ENCODE assay signal across 35 cellular contexts in the genomic region with DNA sequence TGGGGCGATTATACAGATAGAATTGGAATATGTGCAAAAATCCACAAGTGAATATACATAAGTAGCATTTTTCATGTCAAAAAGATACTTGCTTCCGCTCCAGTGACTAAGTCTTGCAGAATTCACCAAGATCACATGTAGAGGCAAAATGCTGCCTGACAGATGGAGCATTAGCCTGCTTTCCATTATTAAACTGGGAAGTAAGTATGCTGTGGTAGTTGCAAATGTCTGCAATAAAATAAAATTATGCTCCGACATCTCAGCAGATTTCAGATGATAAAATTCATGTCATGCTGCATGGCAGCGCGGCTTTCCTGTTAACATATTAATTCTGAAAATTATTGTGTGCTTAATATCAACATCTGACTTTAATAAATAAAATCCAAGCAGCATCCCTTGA.
"Had no signal": no experiment of that assay in that cellular context is flagged by ENCODE, and none has a peak within 500 bp of the region (broad histone marks: within the 10 kb centered on the region; RNA-seq: fewer than 3 reads in every experiment).

No MANE protein-coding gene starts in this region.

- H3K9me3 Mint-ChIP-seq: activated naive CD4-positive, alpha-beta T cell treated with anti-CD3 and anti-CD28 coated beads for 36 hours; activated T-helper 1 cell treated with anti-CD3 and anti-CD28 coated beads, Interleukin-12 subunit alpha, Interleukin-12 subunit beta, Interleukin-2, Interleukin-4 antibody, amounts not matched to agents 30 ng/mL and 10 ng/mL and 1 ng/mL, durations not matched to agents 14 hours and 24 hours and 36 hours; dendritic cell treated with granulocyte-macrophage colony-stimulating factor and Interleukin-4, amounts not matched to agents 40 ng/mL and 50 ng/mL, for 4 days; endodermal cell; nephron; stimulated activated memory B cell treated with anti-CD40 and anti-IgM and Interleukin-4, amounts not matched to agents 10 μg/mL and 1 μg/mL and 100 μg/mL, for 72 hours; T-helper 1 cell treated with Interleukin-12 subunit alpha and Interleukin-12 subunit beta and Interleukin-4 antibody, amounts not matched to agents 30 μg/mL and 1 μg/mL, for 36 hours had no signal

- H3K4me3 Mint-ChIP-seq: activated naive CD4-positive, alpha-beta T cell treated with anti-CD3 and anti-CD28 coated beads for 36 hours; activated naive CD8-positive, alpha-beta T cell treated with anti-CD3 and anti-CD28 coated beads for 36 hours; activated T-helper 1 cell treated with anti-CD3 and anti-CD28 coated beads, Interleukin-12 subunit alpha, Interleukin-12 subunit beta, Interleukin-2, Interleukin-4 antibody, amounts not matched to agents 30 ng/mL and 10 ng/mL and 1 ng/mL, durations not matched to agents 14 hours and 24 hours and 36 hours; dendritic cell treated with granulocyte-macrophage colony-stimulating factor and Interleukin-4, amounts not matched to agents 40 ng/mL and 50 ng/mL, for 4 days; endodermal cell; nephron; stimulated activated memory B cell treated with anti-CD40 and anti-IgM and Interleukin-4, amounts not matched to agents 10 μg/mL and 1 μg/mL and 100 μg/mL, for 72 hours; stimulated activated naive CD8-positive, alpha-beta T cell treated with anti-CD3 and anti-CD28 coated beads, Interleukin-15, amount 100 ng/mL, for 72 hours; T-helper 1 cell treated with Interleukin-12 subunit alpha and Interleukin-12 subunit beta and Interleukin-4 antibody, amounts not matched to agents 30 μg/mL and 1 μg/mL, for 36 hours had no signal

- H3K27me3 Mint-ChIP-seq: activated naive CD8-positive, alpha-beta T cell treated with anti-CD3 and anti-CD28 coated beads for 36 hours; dendritic cell treated with granulocyte-macrophage colony-stimulating factor and Interleukin-4, amounts not matched to agents 40 ng/mL and 50 ng/mL, for 4 days; stimulated activated memory B cell treated with anti-CD40 and anti-IgM and Interleukin-4, amounts not matched to agents 10 μg/mL and 1 μg/mL and 100 μg/mL, for 72 hours; stimulated activated naive CD8-positive, alpha-beta T cell treated with anti-CD3 and anti-CD28 coated beads, Interleukin-15, amount 100 ng/mL, for 72 hours had no signal

- H3K27ac ChIP-seq: adrenal gland, ascending aorta, left lung, lower lobe of right lung, neutrophil, ovary, sigmoid colon, tibial nerve, VCaP had no signal

- H3K27me3 ChIP-seq: adrenal gland, ascending aorta, left lung, neutrophil, ovary, sigmoid colon, tibial nerve had no signal

- H3K36me3 Mint-ChIP-seq: activated naive CD8-positive, alpha-beta T cell treated with anti-CD3 and anti-CD28 coated beads for 36 hours; stimulated activated memory B cell treated with anti-CD40 and anti-IgM and Interleukin-4, amounts not matched to agents 10 μg/mL and 1 μg/mL and 100 μg/mL, for 72 hours had no signal

- H3K4me1 Mint-ChIP-seq: activated naive CD8-positive, alpha-beta T cell treated with anti-CD3 and anti-CD28 coated beads for 36 hours; nephron; stimulated activated memory B cell treated with anti-CD40 and anti-IgM and Interleukin-4, amounts not matched to agents 10 μg/mL and 1 μg/mL and 100 μg/mL, for 72 hours; stimulated activated naive CD8-positive, alpha-beta T cell treated with anti-CD3 and anti-CD28 coated beads, Interleukin-15, amount 100 ng/mL, for 72 hours had no signal

- H3K4me3 ChIP-seq: adrenal gland, ascending aorta, left lung, lower lobe of right lung, mucosa of descending colon, ovary, sigmoid colon, tibial nerve had no signal

- H3K9me3 ChIP-seq: adrenal gland, ascending aorta, left lung, lower lobe of right lung, mucosa of descending colon, neutrophil, ovary, tibial nerve had no signal

- ATAC-seq: esophagus mucosa; left lung; lower lobe of right lung; mucosa of descending colon; stimulated activated memory B cell treated with anti-CD40 and anti-IgM and Interleukin-4, amounts not matched to agents 10 μg/mL and 1 μg/mL and 100 μg/mL, for 72 hours; stimulated activated naive CD8-positive, alpha-beta T cell treated with anti-CD3 and anti-CD28 coated beads, Interleukin-15, amount 100 ng/mL, for 72 hours had no signal

- H3K27ac Mint-ChIP-seq: activated naive CD4-positive, alpha-beta T cell treated with anti-CD3 and anti-CD28 coated beads for 36 hours; activated naive CD8-positive, alpha-beta T cell treated with anti-CD3 and anti-CD28 coated beads for 36 hours; activated T-helper 1 cell treated with anti-CD3 and anti-CD28 coated beads, Interleukin-12 subunit alpha, Interleukin-12 subunit beta, Interleukin-2, Interleukin-4 antibody, amounts not matched to agents 30 ng/mL and 10 ng/mL and 1 ng/mL, durations not matched to agents 14 hours and 24 hours and 36 hours; dendritic cell treated with granulocyte-macrophage colony-stimulating factor and Interleukin-4, amounts not matched to agents 40 ng/mL and 50 ng/mL, for 4 days; endodermal cell; nephron; progenitor cell of endocrine pancreas; stimulated activated memory B cell treated with anti-CD40 and anti-IgM and Interleukin-4, amounts not matched to agents 10 μg/mL and 1 μg/mL and 100 μg/mL, for 72 hours; T-helper 1 cell treated with Interleukin-12 subunit alpha and Interleukin-12 subunit beta and Interleukin-4 antibody, amounts not matched to agents 30 μg/mL and 1 μg/mL, for 36 hours had no signal

- H3K36me3 ChIP-seq: adrenal gland, ascending aorta, left lung, lower lobe of right lung, neutrophil, ovary, sigmoid colon, tibial nerve had no signal

- H3K4me1 ChIP-seq: adrenal gland, ascending aorta, left lung, lower lobe of right lung, sigmoid colon, tibial nerve had no signal

- DNase-seq: activated CD4-positive, alpha-beta T cell treated with anti-CD3 and anti-CD28 coated beads for 4 hours; activated CD4-positive, alpha-beta T cell treated with anti-CD3 and anti-CD28 coated beads, Interleukin-2, amount 50 U/mL, for 4 hours; activated CD8-positive, alpha-beta memory T cell treated with anti-CD3 and anti-CD28 coated beads, Interleukin-2, amount 50 U/mL, for 4 hours; activated effector memory CD4-positive, alpha-beta T cell treated with anti-CD3 and anti-CD28 coated beads, Interleukin-2, amount 50 U/mL, for 16 hours; activated naive CD4-positive, alpha-beta T cell treated with anti-CD3 and anti-CD28 coated beads for 36 hours; activated naive CD8-positive, alpha-beta T cell treated with anti-CD3 and anti-CD28 coated beads for 36 hours; activated T-cell treated with anti-CD3 and anti-CD28 coated beads, Interleukin-2, amount 50 U/mL, for 1 hour; adrenal gland; caudate nucleus; endodermal cell; foreskin melanocyte; left lung; lower lobe of right lung; mesendoderm; mucosa of descending colon; ovary; sigmoid colon; small intestine; stimulated activated CD4-positive, alpha-beta T cell treated with anti-CD3 and anti-CD28 coated beads, Interleukin-1b, Interleukin-23, amount 100 ng/mL, for 48 hours; stimulated activated CD4-positive, alpha-beta T cell treated with anti-CD3 and anti-CD28 coated beads, Interleukin-4, amount 100 ng/mL, for 4 hours; stimulated activated CD8-positive, alpha-beta memory T cell treated with anti-CD3 and anti-CD28 coated beads, Interleukin-4, amount 100 ng/mL, for 48 hours; stimulated activated naive CD8-positive, alpha-beta T cell treated with anti-CD3 and anti-CD28 coated beads, Interleukin-15, amount 100 ng/mL, for 72 hours; substantia nigra; T-helper 9 cell had no signal
